ENCODE assay signal across 8 cellular contexts in genomic region chr22:22884010-22884887, GRCh38. TPM values are rescaled to one million over a fixed set of nuclear protein-coding genes. Genes with fewer than 3 reads are reported as not detected.
DNase-seq lines count a peak whose midpoint lies in the region; ATAC-seq and TF ChIP-seq lines count a peak whose summit lies in the region.

No MANE protein-coding gene starts in this region.

- ATAC-seq in HG03108 (IDR thresholded peaks at IDR 0.05; ENCODE audit: unreplicated experiment) (peak; percentile 40), HG03565 (IDR thresholded peaks at IDR 0.05; ENCODE audit: unreplicated experiment) (no peak)

- TF ChIP-seq CTCF in epithelial cell of esophagus (IDR thresholded peaks at IDR 0.05; ENCODE audit: insufficient read depth, low read depth, low read length, missing control alignments) = peak; percentile 53

- no peak overlapping the region for H3K4me3 ChIP-seq in epithelial cell of esophagus (ENCODE audit: low read length)

- DNase-seq in EH (ENCODE audit: low read depth) (peak; percentile 62), NOMO-1 (lab: John Stamatoyannopoulos, UW; ENCODE audit: unreplicated experiment in 2 of 2) (peak; percentile 73 to 89), epithelial cell of esophagus (ENCODE audit: low read depth) (peak; percentile 45), mucosa of gallbladder (ENCODE audit: low spot score) (peak; percentile 80), stromal cell of bone marrow (ENCODE audit: low read depth) (peak; percentile 34)
- peak; percentile 78 for DNase-seq in activated CD8-positive, alpha-beta memory T cell treated with anti-CD3 and anti-CD28 coated beads for 24 hours

RNA-seq across cellular contexts. Expression of gene IGLL5, which starts 3.4 kb away (rescaled TPM):
- 1.5 TPM for total RNA-seq in mucosa of gallbladder
